In genomic region chr2:71691747-71692455, GRCh38 we compare ENCODE assay signal across 15 cellular contexts.
A peak's percentile ranks its signal among the peaks of the same experiment; 100 is the strongest.
DNase-seq lines count a peak whose midpoint lies in the region; ATAC-seq and TF ChIP-seq lines count a peak whose summit lies in the region.
"Had no signal": no experiment of that assay in that cellular context is flagged by ENCODE, and none has a peak within 500 bp of the region (broad histone marks: within the 10 kb centered on the region; RNA-seq: fewer than 3 reads in every experiment).

No MANE protein-coding gene starts in this region.

- no peak for ATAC-seq in GM21528 (IDR thresholded peaks at IDR 0.05; ENCODE audit: low FRiP score, unreplicated experiment)
- ATAC-seq: naive thymus-derived CD8-positive, alpha-beta T cell had no signal

- H3K27ac ChIP-seq in WERI-Rb-1, result peak overlapping the region; percentile 23; the same call in 1 of the 2 replicates
- H3K27ac ChIP-seq: BLaER1, esophagus squamous epithelium, Peyer's patch had no signal

- H3K36me3 ChIP-seq in WERI-Rb-1, result no peaks in the 10 kb centered on the region
- H3K36me3 ChIP-seq: BLaER1, esophagus squamous epithelium, Peyer's patch had no signal

- no peak overlapping the region for H3K4me3 ChIP-seq in WERI-Rb-1 (ENCODE audit: low read depth, low read length)
- H3K4me3 ChIP-seq: BLaER1, esophagus squamous epithelium, Peyer's patch had no signal

- H3K27me3 ChIP-seq in WERI-Rb-1 (ENCODE audit: insufficient read depth, low read depth, severe bottlenecking), result no peaks in the 10 kb centered on the region
- H3K27me3 ChIP-seq: BLaER1, esophagus squamous epithelium, Peyer's patch had no signal

- no peak for TF ChIP-seq CTCF in WERI-Rb-1 (IDR thresholded peaks at IDR 0.05; ENCODE audit: low read depth, low read length)

- DNase-seq in GM03348 (ENCODE audit: low spot score) (peak; percentile 58), WERI-Rb-1 (no peak), iris pigment epithelial cell (ENCODE audit: low read depth) (peak; percentile 11), retina (peak; percentile 55), NCI-H226 (no peak), NOMO-1 treated with dmso at 0.1 percent for 144 hours (lab: John Stamatoyannopoulos, UW; ENCODE audit: unreplicated experiment) (no peak)
- DNase-seq: activated CD8-positive, alpha-beta memory T cell treated with anti-CD3 and anti-CD28 coated beads for 24 hours; activated gamma-delta T cell treated with Interleukin-2 at 50 U/mL for 16 hours; DMS 273 treated with DMSO at 0.1 percent for 48 hours; esophagus squamous epithelium; NCI-H510A had no signal

- no peaks in the 10 kb centered on the region for H3K9me3 ChIP-seq in WERI-Rb-1 (ENCODE audit: severe bottlenecking)
- H3K9me3 ChIP-seq: BLaER1, esophagus squamous epithelium, Peyer's patch had no signal

Comparison
In these comparisons a context has a peak if more than half of its experiments do, and no peak if none do; other contexts are left out.
1. DNase-seq: peak in GM03348 (single experiment), iris pigment epithelial cell (single experiment) and retina (single experiment); none in WERI-Rb-1 (single experiment), NCI-H226 (single experiment) and NOMO-1 treated with dmso at 0.1 percent for 144 hours (single experiment).